ENCODE assay signal across 8 cellular contexts in the genomic region with DNA sequence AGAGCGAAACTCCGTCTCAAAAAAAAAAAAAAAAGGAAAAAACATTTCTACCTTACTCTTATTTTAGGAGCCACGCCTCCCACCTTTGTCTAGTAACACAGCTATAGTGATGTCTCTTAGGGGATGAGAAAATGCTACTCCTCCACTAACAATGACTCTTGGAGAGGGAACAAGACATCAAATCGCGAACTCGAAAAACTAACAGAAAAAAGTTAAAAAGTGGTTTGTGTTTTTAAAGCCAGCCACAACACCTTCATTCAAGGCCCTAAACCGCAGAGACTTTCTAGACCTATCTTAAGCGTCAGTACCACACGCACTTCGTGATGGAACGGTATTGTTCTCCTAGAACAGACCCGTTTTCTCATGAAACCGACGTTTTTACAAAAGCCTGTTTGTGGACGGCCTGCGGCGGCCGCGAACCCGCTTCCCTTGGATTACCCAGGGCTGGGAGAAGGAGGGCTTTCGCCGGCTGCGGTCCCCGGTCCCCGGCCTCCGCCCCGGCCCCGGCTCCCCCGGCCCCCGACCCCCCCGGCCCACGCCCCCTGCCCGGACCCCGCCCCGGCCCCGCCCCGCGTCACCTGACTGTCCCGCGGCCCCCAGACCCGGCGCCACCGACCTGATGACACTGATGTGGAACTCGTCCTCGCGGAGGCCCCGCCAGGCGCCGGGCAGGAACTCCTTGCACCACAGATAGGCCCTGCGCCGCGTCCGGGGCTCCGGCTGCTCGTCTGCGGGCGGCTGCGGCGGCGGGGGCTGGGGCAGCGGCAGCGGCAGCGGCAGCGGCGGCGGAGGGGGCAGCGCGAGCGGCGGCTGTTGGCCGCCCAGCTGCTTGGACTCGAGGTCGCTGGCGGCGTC. TPM values are rescaled to one million over a fixed set of nuclear protein-coding genes. Genes with fewer than 3 reads are reported as not detected.
DNase-seq lines count a peak whose midpoint lies in the region; ATAC-seq, FAIRE-seq and TF ChIP-seq lines count a peak whose summit lies in the region.

No MANE protein-coding gene starts in this region.

- H3K27ac Mint-ChIP-seq in activated naive CD8-positive, alpha-beta T cell treated with anti-CD3 and anti-CD28 coated beads, Interleukin-2, amount 50 U/mL, for 24 hours: peak overlapping the region; percentile 63

- peaks cover 40% of the 10 kb centered on the region for H3K4me1 ChIP-seq in A549

- FAIRE-seq in A549 (lab: Jason Lieb, UNC): no peak
- peak; percentile 65 for FAIRE-seq in GM18507 (lab: Jason Lieb, UNC)

- no peak for DNase-seq in A549 (ENCODE audit: low read depth in 1 of 2, low spot score in 1 of 2)
- no peak for DNase-seq in GM18507 (ENCODE audit: extremely low spot score, insufficient read length, low read depth)
- peak; percentile 68 for DNase-seq in RPMI8226
- DNase-seq in activated naive CD8-positive, alpha-beta T cell treated with anti-CD3 and anti-CD28 coated beads, Interleukin-2, amount 50 U/mL, for 24 hours: peak; percentile 50
- DNase-seq in left cardiac atrium: peak; percentile 68
- DNase-seq in pons (ENCODE audit: low spot score): peak; percentile 74
- no peak for DNase-seq in GOT3 (lab: John Stamatoyannopoulos, UW)

- CTCF ChIA-PET in A549 (lab: Yijun Ruan, JAX): interaction anchor here (1.4 kb wide), 1 partner anchor 9 kb away, joined by 3 read pairs; no protein-coding TSS in a partner anchor

- H3K4me3 ChIP-seq in A549: peak overlapping the region; percentile 99

- H3K4me3 Mint-ChIP-seq in activated naive CD8-positive, alpha-beta T cell treated with anti-CD3 and anti-CD28 coated beads, Interleukin-2, amount 50 U/mL, for 24 hours: peak overlapping the region; percentile 83

- peak overlapping the region; percentile 86 to 90 for H3K27ac ChIP-seq in A549

- H3K27me3 Mint-ChIP-seq in activated naive CD8-positive, alpha-beta T cell treated with anti-CD3 and anti-CD28 coated beads, Interleukin-2, amount 50 U/mL, for 24 hours: no peaks in the 10 kb centered on the region

- no peaks in the 10 kb centered on the region for H3K9me3 ChIP-seq in A549

- POLR2A ChIA-PET in A549 (lab: Yijun Ruan, JAX): interaction anchor here (0.6 to 1.2 kb wide), 4 partner anchors 17 to 83 kb away, joined by 3 to 5 read pairs (median 4); no protein-coding TSS in a partner anchor

- intact Hi-C loops in left cardiac atrium (cut with DNase I): loop anchor here in 1 of 2 donors (10.0 kb wide), 1 partner anchor 86 kb away; a partner anchor contains a TSS

- TF ChIP-seq RAD21 in A549 (conservative IDR thresholded peaks at IDR 0.05 in 1 of 2, IDR thresholded peaks at IDR 0.05 in 1 of 2): no peak

- H3K4me2 ChIP-seq in A549: peak overlapping the region; percentile 87

- ATAC-seq in A549: peak in 1 of 2 experiments; percentile 41; a peak in 3 of 6 replicates
- peak; percentile 11 for ATAC-seq in HG03097 (IDR thresholded peaks at IDR 0.05; ENCODE audit: low FRiP score, unreplicated experiment)
- ATAC-seq in activated naive CD8-positive, alpha-beta T cell treated with anti-CD3 and anti-CD28 coated beads, Interleukin-2, amount 50 U/mL, for 24 hours: no peak
- ATAC-seq in left cardiac atrium: no peak

- no peak for TF ChIP-seq POLR2A in A549 (IDR thresholded peaks at IDR 0.05; ENCODE audit: low read length)

- no peak for TF ChIP-seq CTCF in A549 (IDR thresholded peaks at IDR 0.05)

- no peak for TF ChIP-seq EP300 in A549 (IDR thresholded peaks at IDR 0.05)

- peaks cover 2% of the 10 kb centered on the region for H3K36me3 Mint-ChIP-seq in activated naive CD8-positive, alpha-beta T cell treated with anti-CD3 and anti-CD28 coated beads, Interleukin-2, amount 50 U/mL, for 24 hours (ENCODE audit: low read depth)

- 19% methylated on average over 18 of the region's 75 CpGs for WGBS in A549 (ENCODE audit: missing lambda C conversion rate)

- H3K9me3 Mint-ChIP-seq in activated naive CD8-positive, alpha-beta T cell treated with anti-CD3 and anti-CD28 coated beads, Interleukin-2, amount 50 U/mL, for 24 hours: no peaks in the 10 kb centered on the region

- H3K4me1 Mint-ChIP-seq in activated naive CD8-positive, alpha-beta T cell treated with anti-CD3 and anti-CD28 coated beads, Interleukin-2, amount 50 U/mL, for 24 hours: peaks cover 26% of the 10 kb centered on the region

TF ChIP-seq in A549, 52 proteins besides CTCF, POLR2A, EP300 and RAD21:
- TF ChIP-seq POLR2AphosphoS2 (conservative IDR thresholded peaks at IDR 0.05; ENCODE audit: low read length) (no peak), JUN (IDR thresholded peaks at IDR 0.05) (no peak), BHLHE40 (IDR thresholded peaks at IDR 0.05; ENCODE audit: low read depth, low read length) (no peak), JUNB (IDR thresholded peaks at IDR 0.05) (no peak), SMC3 (IDR thresholded peaks at IDR 0.05) (no peak), NPAS2 (CRISPR knock-in tag; IDR thresholded peaks at IDR 0.05; ENCODE audit: borderline replicate concordance) (no peak), FOSL2 (IDR thresholded peaks at IDR 0.05) (no peak), FOSL2 (CRISPR knock-in tag; IDR thresholded peaks at IDR 0.05) (no peak), MAFK (IDR thresholded peaks at IDR 0.05; ENCODE audit: partially characterized antibody) (no peak), RCOR1 (IDR thresholded peaks at IDR 0.05; ENCODE audit: low read depth, low read length) (no peak), NR3C1 (IDR thresholded peaks at IDR 0.05) (no peak)
- TF ChIP-seq, protein P1, sequence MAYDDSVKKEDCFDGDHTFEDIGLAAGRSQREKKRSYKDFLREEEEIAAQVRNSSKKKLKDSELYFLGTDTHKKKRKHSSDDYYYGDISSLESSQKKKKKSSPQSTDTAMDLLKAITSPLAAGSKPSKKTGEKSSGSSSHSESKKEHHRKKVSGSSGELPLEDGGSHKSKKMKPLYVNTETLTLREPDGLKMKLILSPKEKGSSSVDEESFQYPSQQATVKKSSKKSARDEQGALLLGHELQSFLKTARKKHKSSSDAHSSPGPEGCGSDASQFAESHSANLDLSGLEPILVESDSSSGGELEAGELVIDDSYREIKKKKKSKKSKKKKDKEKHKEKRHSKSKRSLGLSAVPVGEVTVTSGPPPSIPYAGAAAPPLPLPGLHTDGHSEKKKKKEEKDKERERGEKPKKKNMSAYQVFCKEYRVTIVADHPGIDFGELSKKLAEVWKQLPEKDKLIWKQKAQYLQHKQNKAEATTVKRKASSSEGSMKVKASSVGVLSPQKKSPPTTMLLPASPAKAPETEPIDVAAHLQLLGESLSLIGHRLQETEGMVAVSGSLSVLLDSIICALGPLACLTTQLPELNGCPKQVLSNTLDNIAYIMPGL (CRISPR knock-in tag; IDR thresholded peaks at IDR 0.05; ENCODE audit: borderline replicate concordance): no peak
- TF ChIP-seq, protein P2, sequence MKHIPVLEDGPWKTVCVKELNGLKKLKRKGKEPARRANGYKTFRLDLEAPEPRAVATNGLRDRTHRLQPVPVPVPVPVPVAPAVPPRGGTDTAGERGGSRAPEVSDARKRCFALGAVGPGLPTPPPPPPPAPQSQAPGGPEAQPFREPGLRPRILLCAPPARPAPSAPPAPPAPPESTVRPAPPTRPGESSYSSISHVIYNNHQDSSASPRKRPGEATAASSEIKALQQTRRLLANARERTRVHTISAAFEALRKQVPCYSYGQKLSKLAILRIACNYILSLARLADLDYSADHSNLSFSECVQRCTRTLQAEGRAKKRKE (CRISPR knock-in tag; IDR thresholded peaks at IDR 0.05; ENCODE audit: low read depth): no peak

RNA-seq across cellular contexts. Expression of a gene that starts 0.7 kb away (rescaled TPM):
- polyA plus RNA-seq in A549 (2011; rRNA removed) (19.4 and 21.7 TPM in 2 replicates), A549 (2017; fragmentation: RNase III; extraction: RNeasy Plus Mini Kit Qiagen cat#74134 plus additional on column Dnase treatment) (11.1 to 15.9 TPM (median 14.2 TPM) in 3 replicates)
- polyA plus RNA-seq in A549 (2012; cell fraction: cytosol; rRNA removed): 10.4 and 12.1 TPM in 2 replicates
- 38.4 and 61.2 TPM in 2 replicates for polyA plus RNA-seq in A549 (2012; cell fraction: nucleus; rRNA removed)
- 18.3 and 22.4 TPM in 2 replicates for polyA minus RNA-seq in A549 (2011; rRNA and poly(A)+ RNA removed)
- 10 to 100 TPM in 1 of 2 donors, 1 to 10 TPM in 1; 7.8 to 11.8 TPM for total RNA-seq in left cardiac atrium

Comparison
In these comparisons a context has a peak if more than half of its experiments do, and no peak if none do; other contexts are left out.
1. DNase-seq: peak in RPMI8226 (single experiment), activated naive CD8-positive, alpha-beta T cell treated with anti-CD3 and anti-CD28 coated beads, Interleukin-2, amount 50 U/mL, for 24 hours (single experiment), left cardiac atrium (single experiment) and pons (single experiment); none in A549 (0 of 2), GM18507 (single experiment) and GOT3 (single experiment).